Comparison of ENCODE assay signal across 17 cellular contexts in the genomic region with DNA sequence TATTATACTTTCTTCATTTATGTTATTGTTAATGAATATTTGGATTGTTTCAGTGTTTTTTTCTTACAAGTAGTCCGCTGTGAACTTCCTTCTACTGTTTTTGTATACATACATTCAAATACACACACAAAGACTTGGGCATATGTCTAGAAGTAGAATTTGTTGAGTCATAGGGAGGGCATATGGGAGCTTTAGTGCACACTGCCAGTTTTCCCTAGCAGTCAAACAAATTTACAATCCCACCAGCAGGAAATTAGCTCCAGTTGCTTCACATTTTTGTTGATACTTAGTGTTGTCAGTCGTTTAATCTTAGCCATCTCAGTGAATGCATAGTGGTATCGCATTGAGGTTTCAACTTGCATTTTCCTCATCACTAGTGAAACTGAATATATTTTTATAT.
"Had no signal": no experiment of that assay in that cellular context is flagged by ENCODE, and none has a peak within 500 bp of the region (broad histone marks: within the 10 kb centered on the region; RNA-seq: fewer than 3 reads in every experiment).

No MANE protein-coding gene starts in this region.

- H3K36me3 ChIP-seq: colonic mucosa, gastrocnemius medialis, heart left ventricle, left lung, tibial artery had no signal

- H3K4me3 ChIP-seq: body of pancreas, colonic mucosa, gastrocnemius medialis, heart left ventricle, left lung, tibial artery had no signal

- H3K27ac ChIP-seq: body of pancreas, colonic mucosa, epithelial cell of prostate, gastrocnemius medialis, heart left ventricle, left lung, tibial artery had no signal

- H3K9me3 ChIP-seq: body of pancreas, colonic mucosa, gastrocnemius medialis, heart left ventricle, left lung, tibial artery had no signal

- DNase-seq: activated CD4-positive, alpha-beta T cell treated with anti-CD3 and anti-CD28 coated beads, Interleukin-2, amount 10 ng/mL, durations not matched to agents 24 days and 14 days; activated CD8-positive, alpha-beta T cell treated with anti-CD3 and anti-CD28 coated beads for 36 hours; activated naive CD4-positive, alpha-beta T cell treated with Interleukin-2 at 50 U/mL for 16 hours; activated naive CD8-positive, alpha-beta T cell treated with anti-CD3 and anti-CD28 coated beads, Interleukin-2, amount 10 ng/mL, durations not matched to agents 7 days and 5 days; activated T-cell treated with anti-CD3 and anti-CD28 coated beads, Interleukin-2, amount 50 U/mL, for 24 hours; body of pancreas; colonic mucosa; endodermal cell; gastrocnemius medialis; heart left ventricle; left lung; nucleus accumbens; stimulated activated CD4-positive, alpha-beta T cell treated with anti-CD3 and anti-CD28 coated beads, Interleukin-2, amount 100 ng/mL, for 24 hours; stimulated activated naive CD8-positive, alpha-beta T cell treated with anti-CD3 and anti-CD28 coated beads, Interleukin-15, Interleukin-2, amounts not matched to agents 100 U/mL and 50 U/mL, for 24 hours; substantia nigra; tibial artery had no signal

- H3K4me1 ChIP-seq: body of pancreas, colonic mucosa, gastrocnemius medialis, heart left ventricle, left lung, tibial artery had no signal
